Comparison of ENCODE assay signal across 1 cellular context in the genomic region with DNA sequence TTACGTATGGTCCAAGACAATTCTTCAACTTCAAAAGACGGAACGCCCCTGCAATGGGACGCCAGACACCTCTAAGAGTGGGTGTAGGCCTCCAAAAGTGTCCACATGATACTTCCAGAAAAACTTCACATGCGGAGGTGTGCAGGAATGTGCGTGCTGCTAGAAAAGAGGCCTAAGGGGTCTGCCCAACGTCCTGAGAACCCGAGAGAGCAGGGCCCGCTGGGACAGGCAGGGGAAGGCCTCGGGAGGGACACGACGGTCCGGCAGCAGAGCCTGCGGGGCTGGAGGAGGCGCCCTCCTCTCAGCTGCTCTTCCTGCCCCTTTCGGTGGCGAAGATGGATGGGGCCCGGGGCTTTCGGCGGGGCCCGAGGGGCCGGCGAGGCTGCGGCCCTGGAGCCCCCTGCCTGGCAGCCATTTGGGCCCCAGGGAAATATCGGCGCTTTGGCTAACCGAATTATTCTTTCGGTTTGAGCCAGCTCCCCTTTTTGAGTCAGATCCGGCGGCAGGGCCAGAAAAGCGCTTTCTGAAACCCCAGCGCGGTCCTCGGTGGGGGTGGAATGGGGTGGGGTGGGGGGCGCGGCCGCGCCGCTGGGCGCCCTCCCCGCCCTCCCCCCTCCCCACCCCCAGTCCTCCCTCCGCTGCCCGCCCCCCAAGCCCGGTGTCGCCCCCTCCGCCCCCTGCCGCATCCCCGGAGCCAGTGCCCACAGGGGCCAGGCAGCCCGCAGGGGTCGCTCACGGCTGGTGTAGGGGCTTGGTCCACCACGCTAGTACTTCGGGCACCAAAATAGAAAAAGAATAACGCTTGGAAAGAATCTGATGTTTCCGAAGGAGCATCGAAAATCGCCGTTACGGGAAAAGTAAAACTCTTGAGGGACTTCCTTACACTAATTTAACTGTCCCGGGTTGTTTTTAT.
TF ChIP-seq lines count a peak whose summit lies in the region.

No MANE protein-coding gene starts in this region.

TF ChIP-seq in GM12878, 131 proteins besides CTCF, POLR2A, EP300 and RAD21 (continued from another document and continues in another):
- TF ChIP-seq HCFC1 (IDR thresholded peaks at IDR 0.05; ENCODE audit: low read length) (peak; percentile 25; the same call in 1 of the 2 replicates), SMARCA5 (IDR thresholded peaks at IDR 0.05) (no peak), STAT1 (conservative IDR thresholded peaks at IDR 0.05) (no peak), NR2F1 (conservative IDR thresholded peaks at IDR 0.05) (peak; percentile 48; the same call in 1 of the 2 replicates), NBN (IDR thresholded peaks at IDR 0.05) (peak; percentile 33; the same call in 1 of the 2 replicates), RCOR1 (conservative IDR thresholded peaks at IDR 0.05; ENCODE audit: low read depth, low read length) (peak; percentile 84; the same call in 1 of the 2 replicates), LARP7 (IDR thresholded peaks at IDR 0.05) (peak; percentile 68; the same call in 1 of the 2 replicates), BMI1 (IDR thresholded peaks at IDR 0.05; ENCODE audit: borderline replicate concordance) (no peak), ATF7 (IDR thresholded peaks at IDR 0.05; ENCODE audit: low read depth) (0 out of 2 replicates have a peak, but pooled peaks have one; percentile 9), CBX3 (IDR thresholded peaks at IDR 0.05; ENCODE audit: borderline replicate concordance, low read depth) (no peak), SP1 (IDR thresholded peaks at IDR 0.05; ENCODE audit: low read depth, low read length) (peak; percentile 69), ZNF384 (IDR thresholded peaks at IDR 0.05; ENCODE audit: borderline replicate concordance, low read depth, low read length) (peak; percentile 3; the same call in 1 of the 2 replicates), POU2F2 (IDR thresholded peaks at IDR 0.05; ENCODE audit: borderline replicate concordance, low read depth, low read length) (peak; percentile 79; the same call in 2 of the 3 replicates), RELA (IDR thresholded peaks at IDR 0.05; ENCODE audit: borderline replicate concordance, partially characterized antibody) (peak; percentile 75), NR2C1 (IDR thresholded peaks at IDR 0.05) (no peak), NFIC (IDR thresholded peaks at IDR 0.05; ENCODE audit: low read depth, low read length) (peak; percentile 51), CREM (IDR thresholded peaks at IDR 0.05; ENCODE audit: low read depth) (peak; percentile 73), TAF1 (IDR thresholded peaks at IDR 0.05; ENCODE audit: borderline replicate concordance, low read depth, low read length) (no peak), KAT2A (conservative IDR thresholded peaks at IDR 0.05; ENCODE audit: control insufficient read depth, low read depth, low read length) (no peak), EZH2 (IDR thresholded peaks at IDR 0.05; ENCODE audit: borderline replicate concordance, control insufficient read depth, low read depth, low read length) (no peak), SMAD1 (IDR thresholded peaks at IDR 0.05; ENCODE audit: low read depth, partially characterized antibody) (peak; percentile 46)
- TF ChIP-seq, protein P1, sequence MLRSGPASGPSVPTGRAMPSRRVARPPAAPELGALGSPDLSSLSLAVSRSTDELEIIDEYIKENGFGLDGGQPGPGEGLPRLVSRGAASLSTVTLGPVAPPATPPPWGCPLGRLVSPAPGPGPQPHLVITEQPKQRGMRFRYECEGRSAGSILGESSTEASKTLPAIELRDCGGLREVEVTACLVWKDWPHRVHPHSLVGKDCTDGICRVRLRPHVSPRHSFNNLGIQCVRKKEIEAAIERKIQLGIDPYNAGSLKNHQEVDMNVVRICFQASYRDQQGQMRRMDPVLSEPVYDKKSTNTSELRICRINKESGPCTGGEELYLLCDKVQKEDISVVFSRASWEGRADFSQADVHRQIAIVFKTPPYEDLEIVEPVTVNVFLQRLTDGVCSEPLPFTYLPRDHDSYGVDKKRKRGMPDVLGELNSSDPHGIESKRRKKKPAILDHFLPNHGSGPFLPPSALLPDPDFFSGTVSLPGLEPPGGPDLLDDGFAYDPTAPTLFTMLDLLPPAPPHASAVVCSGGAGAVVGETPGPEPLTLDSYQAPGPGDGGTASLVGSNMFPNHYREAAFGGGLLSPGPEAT (IDR thresholded peaks at IDR 0.05; ENCODE audit: low read depth), result peak; percentile 13; the same call in 1 of the 2 replicates
- TF ChIP-seq, protein P2, sequence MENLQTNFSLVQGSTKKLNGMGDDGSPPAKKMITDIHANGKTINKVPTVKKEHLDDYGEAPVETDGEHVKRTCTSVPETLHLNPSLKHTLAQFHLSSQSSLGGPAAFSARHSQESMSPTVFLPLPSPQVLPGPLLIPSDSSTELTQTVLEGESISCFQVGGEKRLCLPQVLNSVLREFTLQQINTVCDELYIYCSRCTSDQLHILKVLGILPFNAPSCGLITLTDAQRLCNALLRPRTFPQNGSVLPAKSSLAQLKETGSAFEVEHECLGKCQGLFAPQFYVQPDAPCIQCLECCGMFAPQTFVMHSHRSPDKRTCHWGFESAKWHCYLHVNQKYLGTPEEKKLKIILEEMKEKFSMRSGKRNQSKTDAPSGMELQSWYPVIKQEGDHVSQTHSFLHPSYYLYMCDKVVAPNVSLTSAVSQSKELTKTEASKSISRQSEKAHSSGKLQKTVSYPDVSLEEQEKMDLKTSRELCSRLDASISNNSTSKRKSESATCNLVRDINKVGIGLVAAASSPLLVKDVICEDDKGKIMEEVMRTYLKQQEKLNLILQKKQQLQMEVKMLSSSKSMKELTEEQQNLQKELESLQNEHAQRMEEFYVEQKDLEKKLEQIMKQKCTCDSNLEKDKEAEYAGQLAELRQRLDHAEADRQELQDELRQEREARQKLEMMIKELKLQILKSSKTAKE (IDR thresholded peaks at IDR 0.05; ENCODE audit: low read depth, poor library complexity, severe bottlenecking), result peak; percentile 39
- TF ChIP-seq, protein P3, sequence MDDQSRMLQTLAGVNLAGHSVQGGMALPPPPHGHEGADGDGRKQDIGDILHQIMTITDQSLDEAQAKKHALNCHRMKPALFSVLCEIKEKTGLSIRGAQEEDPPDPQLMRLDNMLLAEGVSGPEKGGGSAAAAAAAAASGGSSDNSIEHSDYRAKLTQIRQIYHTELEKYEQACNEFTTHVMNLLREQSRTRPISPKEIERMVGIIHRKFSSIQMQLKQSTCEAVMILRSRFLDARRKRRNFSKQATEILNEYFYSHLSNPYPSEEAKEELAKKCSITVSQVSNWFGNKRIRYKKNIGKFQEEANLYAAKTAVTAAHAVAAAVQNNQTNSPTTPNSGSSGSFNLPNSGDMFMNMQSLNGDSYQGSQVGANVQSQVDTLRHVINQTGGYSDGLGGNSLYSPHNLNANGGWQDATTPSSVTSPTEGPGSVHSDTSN (IDR thresholded peaks at IDR 0.05; ENCODE audit: insufficient replicate concordance, low read depth, low read length), result no peak
- TF ChIP-seq, protein P4, sequence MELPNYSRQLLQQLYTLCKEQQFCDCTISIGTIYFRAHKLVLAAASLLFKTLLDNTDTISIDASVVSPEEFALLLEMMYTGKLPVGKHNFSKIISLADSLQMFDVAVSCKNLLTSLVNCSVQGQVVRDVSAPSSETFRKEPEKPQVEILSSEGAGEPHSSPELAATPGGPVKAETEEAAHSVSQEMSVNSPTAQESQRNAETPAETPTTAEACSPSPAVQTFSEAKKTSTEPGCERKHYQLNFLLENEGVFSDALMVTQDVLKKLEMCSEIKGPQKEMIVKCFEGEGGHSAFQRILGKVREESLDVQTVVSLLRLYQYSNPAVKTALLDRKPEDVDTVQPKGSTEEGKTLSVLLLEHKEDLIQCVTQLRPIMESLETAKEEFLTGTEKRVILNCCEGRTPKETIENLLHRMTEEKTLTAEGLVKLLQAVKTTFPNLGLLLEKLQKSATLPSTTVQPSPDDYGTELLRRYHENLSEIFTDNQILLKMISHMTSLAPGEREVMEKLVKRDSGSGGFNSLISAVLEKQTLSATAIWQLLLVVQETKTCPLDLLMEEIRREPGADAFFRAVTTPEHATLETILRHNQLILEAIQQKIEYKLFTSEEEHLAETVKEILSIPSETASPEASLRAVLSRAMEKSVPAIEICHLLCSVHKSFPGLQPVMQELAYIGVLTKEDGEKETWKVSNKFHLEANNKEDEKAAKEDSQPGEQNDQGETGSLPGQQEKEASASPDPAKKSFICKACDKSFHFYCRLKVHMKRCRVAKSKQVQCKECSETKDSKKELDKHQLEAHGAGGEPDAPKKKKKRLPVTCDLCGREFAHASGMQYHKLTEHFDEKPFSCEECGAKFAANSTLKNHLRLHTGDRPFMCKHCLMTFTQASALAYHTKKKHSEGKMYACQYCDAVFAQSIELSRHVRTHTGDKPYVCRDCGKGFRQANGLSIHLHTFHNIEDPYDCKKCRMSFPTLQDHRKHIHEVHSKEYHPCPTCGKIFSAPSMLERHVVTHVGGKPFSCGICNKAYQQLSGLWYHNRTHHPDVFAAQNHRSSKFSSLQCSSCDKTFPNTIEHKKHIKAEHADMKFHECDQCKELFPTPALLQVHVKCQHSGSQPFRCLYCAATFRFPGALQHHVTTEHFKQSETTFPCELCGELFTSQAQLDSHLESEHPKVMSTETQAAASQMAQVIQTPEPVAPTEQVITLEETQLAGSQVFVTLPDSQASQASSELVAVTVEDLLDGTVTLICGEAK (IDR thresholded peaks at IDR 0.05; ENCODE audit: borderline replicate concordance), result peak; percentile 30; the same call in 1 of the 2 replicates
- TF ChIP-seq, protein P5, sequence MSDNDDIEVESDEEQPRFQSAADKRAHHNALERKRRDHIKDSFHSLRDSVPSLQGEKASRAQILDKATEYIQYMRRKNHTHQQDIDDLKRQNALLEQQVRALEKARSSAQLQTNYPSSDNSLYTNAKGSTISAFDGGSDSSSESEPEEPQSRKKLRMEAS (IDR thresholded peaks at IDR 0.05; ENCODE audit: low read depth, low read length), result peak; percentile 60
- TF ChIP-seq, protein P6, sequence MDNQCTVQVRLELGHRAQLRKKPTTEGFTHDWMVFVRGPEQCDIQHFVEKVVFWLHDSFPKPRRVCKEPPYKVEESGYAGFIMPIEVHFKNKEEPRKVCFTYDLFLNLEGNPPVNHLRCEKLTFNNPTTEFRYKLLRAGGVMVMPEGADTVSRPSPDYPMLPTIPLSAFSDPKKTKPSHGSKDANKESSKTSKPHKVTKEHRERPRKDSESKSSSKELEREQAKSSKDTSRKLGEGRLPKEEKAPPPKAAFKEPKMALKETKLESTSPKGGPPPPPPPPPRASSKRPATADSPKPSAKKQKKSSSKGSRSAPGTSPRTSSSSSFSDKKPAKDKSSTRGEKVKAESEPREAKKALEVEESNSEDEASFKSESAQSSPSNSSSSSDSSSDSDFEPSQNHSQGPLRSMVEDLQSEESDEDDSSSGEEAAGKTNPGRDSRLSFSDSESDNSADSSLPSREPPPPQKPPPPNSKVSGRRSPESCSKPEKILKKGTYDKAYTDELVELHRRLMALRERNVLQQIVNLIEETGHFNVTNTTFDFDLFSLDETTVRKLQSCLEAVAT (IDR thresholded peaks at IDR 0.05), result peak; percentile 86
- TF ChIP-seq, protein P7, sequence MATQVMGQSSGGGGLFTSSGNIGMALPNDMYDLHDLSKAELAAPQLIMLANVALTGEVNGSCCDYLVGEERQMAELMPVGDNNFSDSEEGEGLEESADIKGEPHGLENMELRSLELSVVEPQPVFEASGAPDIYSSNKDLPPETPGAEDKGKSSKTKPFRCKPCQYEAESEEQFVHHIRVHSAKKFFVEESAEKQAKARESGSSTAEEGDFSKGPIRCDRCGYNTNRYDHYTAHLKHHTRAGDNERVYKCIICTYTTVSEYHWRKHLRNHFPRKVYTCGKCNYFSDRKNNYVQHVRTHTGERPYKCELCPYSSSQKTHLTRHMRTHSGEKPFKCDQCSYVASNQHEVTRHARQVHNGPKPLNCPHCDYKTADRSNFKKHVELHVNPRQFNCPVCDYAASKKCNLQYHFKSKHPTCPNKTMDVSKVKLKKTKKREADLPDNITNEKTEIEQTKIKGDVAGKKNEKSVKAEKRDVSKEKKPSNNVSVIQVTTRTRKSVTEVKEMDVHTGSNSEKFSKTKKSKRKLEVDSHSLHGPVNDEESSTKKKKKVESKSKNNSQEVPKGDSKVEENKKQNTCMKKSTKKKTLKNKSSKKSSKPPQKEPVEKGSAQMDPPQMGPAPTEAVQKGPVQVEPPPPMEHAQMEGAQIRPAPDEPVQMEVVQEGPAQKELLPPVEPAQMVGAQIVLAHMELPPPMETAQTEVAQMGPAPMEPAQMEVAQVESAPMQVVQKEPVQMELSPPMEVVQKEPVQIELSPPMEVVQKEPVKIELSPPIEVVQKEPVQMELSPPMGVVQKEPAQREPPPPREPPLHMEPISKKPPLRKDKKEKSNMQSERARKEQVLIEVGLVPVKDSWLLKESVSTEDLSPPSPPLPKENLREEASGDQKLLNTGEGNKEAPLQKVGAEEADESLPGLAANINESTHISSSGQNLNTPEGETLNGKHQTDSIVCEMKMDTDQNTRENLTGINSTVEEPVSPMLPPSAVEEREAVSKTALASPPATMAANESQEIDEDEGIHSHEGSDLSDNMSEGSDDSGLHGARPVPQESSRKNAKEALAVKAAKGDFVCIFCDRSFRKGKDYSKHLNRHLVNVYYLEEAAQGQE (IDR thresholded peaks at IDR 0.05; ENCODE audit: low read depth, low read length), result no peak
- TF ChIP-seq, protein P8, sequence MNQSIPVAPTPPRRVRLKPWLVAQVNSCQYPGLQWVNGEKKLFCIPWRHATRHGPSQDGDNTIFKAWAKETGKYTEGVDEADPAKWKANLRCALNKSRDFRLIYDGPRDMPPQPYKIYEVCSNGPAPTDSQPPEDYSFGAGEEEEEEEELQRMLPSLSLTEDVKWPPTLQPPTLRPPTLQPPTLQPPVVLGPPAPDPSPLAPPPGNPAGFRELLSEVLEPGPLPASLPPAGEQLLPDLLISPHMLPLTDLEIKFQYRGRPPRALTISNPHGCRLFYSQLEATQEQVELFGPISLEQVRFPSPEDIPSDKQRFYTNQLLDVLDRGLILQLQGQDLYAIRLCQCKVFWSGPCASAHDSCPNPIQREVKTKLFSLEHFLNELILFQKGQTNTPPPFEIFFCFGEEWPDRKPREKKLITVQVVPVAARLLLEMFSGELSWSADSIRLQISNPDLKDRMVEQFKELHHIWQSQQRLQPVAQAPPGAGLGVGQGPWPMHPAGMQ (IDR thresholded peaks at IDR 0.05; ENCODE audit: borderline replicate concordance), result no peak
- TF ChIP-seq, protein P9, sequence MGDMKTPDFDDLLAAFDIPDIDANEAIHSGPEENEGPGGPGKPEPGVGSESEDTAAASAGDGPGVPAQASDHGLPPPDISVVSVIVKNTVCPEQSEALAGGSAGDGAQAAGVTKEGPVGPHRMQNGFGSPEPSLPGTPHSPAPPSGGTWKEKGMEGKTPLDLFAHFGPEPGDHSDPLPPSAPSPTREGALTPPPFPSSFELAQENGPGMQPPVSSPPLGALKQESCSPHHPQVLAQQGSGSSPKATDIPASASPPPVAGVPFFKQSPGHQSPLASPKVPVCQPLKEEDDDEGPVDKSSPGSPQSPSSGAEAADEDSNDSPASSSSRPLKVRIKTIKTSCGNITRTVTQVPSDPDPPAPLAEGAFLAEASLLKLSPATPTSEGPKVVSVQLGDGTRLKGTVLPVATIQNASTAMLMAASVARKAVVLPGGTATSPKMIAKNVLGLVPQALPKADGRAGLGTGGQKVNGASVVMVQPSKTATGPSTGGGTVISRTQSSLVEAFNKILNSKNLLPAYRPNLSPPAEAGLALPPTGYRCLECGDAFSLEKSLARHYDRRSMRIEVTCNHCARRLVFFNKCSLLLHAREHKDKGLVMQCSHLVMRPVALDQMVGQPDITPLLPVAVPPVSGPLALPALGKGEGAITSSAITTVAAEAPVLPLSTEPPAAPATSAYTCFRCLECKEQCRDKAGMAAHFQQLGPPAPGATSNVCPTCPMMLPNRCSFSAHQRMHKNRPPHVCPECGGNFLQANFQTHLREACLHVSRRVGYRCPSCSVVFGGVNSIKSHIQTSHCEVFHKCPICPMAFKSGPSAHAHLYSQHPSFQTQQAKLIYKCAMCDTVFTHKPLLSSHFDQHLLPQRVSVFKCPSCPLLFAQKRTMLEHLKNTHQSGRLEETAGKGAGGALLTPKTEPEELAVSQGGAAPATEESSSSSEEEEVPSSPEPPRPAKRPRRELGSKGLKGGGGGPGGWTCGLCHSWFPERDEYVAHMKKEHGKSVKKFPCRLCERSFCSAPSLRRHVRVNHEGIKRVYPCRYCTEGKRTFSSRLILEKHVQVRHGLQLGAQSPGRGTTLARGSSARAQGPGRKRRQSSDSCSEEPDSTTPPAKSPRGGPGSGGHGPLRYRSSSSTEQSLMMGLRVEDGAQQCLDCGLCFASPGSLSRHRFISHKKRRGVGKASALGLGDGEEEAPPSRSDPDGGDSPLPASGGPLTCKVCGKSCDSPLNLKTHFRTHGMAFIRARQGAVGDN (IDR thresholded peaks at IDR 0.05), result peak; percentile 92
